Comparison of ENCODE assay signal across 13 cellular contexts in the genomic region with DNA sequence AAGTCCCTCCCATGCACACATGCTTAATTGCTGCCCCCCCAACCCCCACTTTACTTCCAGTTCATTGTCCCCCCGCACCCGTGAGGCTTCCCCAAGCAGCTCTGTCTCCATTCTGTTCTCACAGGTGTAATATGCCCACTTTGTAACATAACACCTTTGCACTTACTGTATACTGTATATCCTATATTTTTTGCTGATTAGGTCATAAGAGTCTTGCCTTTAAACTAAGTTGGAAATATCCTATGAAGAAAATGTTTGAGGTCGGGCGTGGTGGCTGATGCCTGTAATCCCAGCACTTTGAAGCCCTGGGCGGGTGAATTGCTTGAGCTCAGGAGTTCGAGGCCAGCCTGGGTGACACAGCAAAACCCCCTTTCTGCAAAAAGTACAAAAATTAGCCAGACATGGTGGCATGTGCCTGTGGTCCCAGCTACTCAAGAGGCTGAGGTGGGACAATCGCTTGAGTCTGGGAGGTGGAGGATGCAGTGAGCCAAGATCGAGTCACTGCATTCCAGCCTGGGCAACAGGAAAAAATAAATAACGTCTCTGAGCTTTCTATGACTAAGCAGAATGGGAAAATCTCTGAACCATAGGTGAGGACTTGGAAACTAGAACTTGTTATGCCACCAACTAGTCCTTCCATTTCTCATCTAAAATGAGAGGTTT.
A peak's percentile ranks its signal among the peaks of the same experiment; 100 is the strongest.
DNase-seq lines count a peak whose midpoint lies in the region; ATAC-seq, FAIRE-seq and TF ChIP-seq lines count a peak whose summit lies in the region.
"Had no signal": no experiment of that assay in that cellular context is flagged by ENCODE, and none has a peak within 500 bp of the region (broad histone marks: within the 10 kb centered on the region; RNA-seq: fewer than 3 reads in every experiment).

No MANE protein-coding gene starts in this region.

- peak; percentile 64 for DNase-seq in Daoy (ENCODE audit: low read depth)
- DNase-seq in HFFc6: peak; percentile 40
- DNase-seq in astrocyte (ENCODE audit: low read depth): peak; percentile 23
- DNase-seq in keratinocyte (ENCODE audit: low read depth, low spot score): no peak
- no peak for DNase-seq in left ventricle myocardium superior
- no peak for DNase-seq in stomach
- DNase-seq in stimulated activated CD8-positive, alpha-beta memory T cell treated with anti-CD3 and anti-CD28 coated beads, Interleukin-4, amount 100 ng/mL, for 48 hours: no peak
- DNase-seq in NOMO-1 treated with dmso at 0.1 percent for 144 hours (lab: John Stamatoyannopoulos, UW; ENCODE audit: unreplicated experiment): no peak
- DNase-seq: activated CD8-positive, alpha-beta memory T cell treated with anti-CD3 and anti-CD28 coated beads, Interleukin-2, amount 50 U/mL, for 4 hours; SHP77; small intestine had no signal

- no peak for TF ChIP-seq CTCF in HFFc6 (IDR thresholded peaks at IDR 0.05)
- no peak for TF ChIP-seq CTCF in astrocyte (IDR thresholded peaks at IDR 0.05; ENCODE audit: insufficient read depth, low read depth, low read length)
- no peak for TF ChIP-seq CTCF in keratinocyte (optimal IDR thresholded peaks at IDR 0.05 in 1 of 3, IDR thresholded peaks at IDR 0.05 in 1 of 3, conservative IDR thresholded peaks at IDR 0.05 in 1 of 3; ENCODE audit: extremely low read depth in 1 of 3, insufficient read depth in 2 of 3, low read length in 3 of 3)
- no peak for TF ChIP-seq CTCF in stomach (IDR thresholded peaks at IDR 0.05)

- H3K36me3 ChIP-seq in astrocyte (ENCODE audit: insufficient read depth, low read length) (no peaks in the 10 kb centered on the region), keratinocyte (ENCODE audit: control insufficient read depth in 2 of 2, extremely low read depth in 1 of 2, insufficient read depth in 2 of 2, low read length in 2 of 2) (no peaks in the 10 kb centered on the region), stomach (peaks cover 8 to 55% (median 51%) of the 10 kb centered on the region in 4 donors)

- dilution Hi-C loops in keratinocyte (cut with MboI; ENCODE audit: extremely low pct_ligation_motif_present, low sequenced_read_pairs): no loop called here

- H3K9me3 ChIP-seq in astrocyte (ENCODE audit: insufficient read depth, low read depth, low read length): no peaks in the 10 kb centered on the region
- no peaks in the 10 kb centered on the region for H3K9me3 ChIP-seq in keratinocyte (ENCODE audit: control insufficient read depth, low read depth, low read length)
- H3K9me3 ChIP-seq in stomach: no peaks in the 10 kb centered on the region

- no peak overlapping the region for H3K4me3 Mint-ChIP-seq in HFFc6
- H3K4me3 Mint-ChIP-seq in astrocyte (ENCODE audit: unreplicated experiment): no peak overlapping the region
- H3K4me3 Mint-ChIP-seq: brain, type B pancreatic cell had no signal

- no peaks in the 10 kb centered on the region for H4K20me1 ChIP-seq in astrocyte (ENCODE audit: insufficient read depth, low read length)
- H4K20me1 ChIP-seq in keratinocyte (ENCODE audit: control insufficient read depth, extremely low read depth, insufficient read depth, low read length): no peaks in the 10 kb centered on the region

- H3K9ac ChIP-seq in astrocyte (ENCODE audit: low read length) (no peak overlapping the region), keratinocyte (ENCODE audit: control insufficient read depth, extremely low read depth, insufficient read depth, low read length) (no peak overlapping the region)

- FAIRE-seq in astrocyte (lab: Jason Lieb, UNC): no peak
- no peak for FAIRE-seq in keratinocyte (lab: Jason Lieb, UNC)
- FAIRE-seq: small intestine had no signal

- H3K79me2 ChIP-seq in astrocyte (ENCODE audit: insufficient read depth, low read length) (no peaks in the 10 kb centered on the region), keratinocyte (ENCODE audit: control insufficient read depth, insufficient read depth, low read length) (no peaks in the 10 kb centered on the region)

- H3K27ac ChIP-seq in astrocyte (ENCODE audit: low read depth, low read length) (peak overlapping the region; percentile 8), keratinocyte (ENCODE audit: control insufficient read depth, insufficient read depth, low read length) (peak overlapping the region; percentile 61), stomach (no peak overlapping the region)

- H3K27me3 ChIP-seq in astrocyte (ENCODE audit: insufficient read depth, low read length) (no peaks in the 10 kb centered on the region), keratinocyte (ENCODE audit: control insufficient read depth, extremely low read depth, insufficient read depth, low read length) (no peaks in the 10 kb centered on the region), stomach (no peaks in the 10 kb centered on the region)

- H3K9me3 Mint-ChIP-seq in HFFc6 (no peaks in the 10 kb centered on the region), astrocyte (ENCODE audit: unreplicated experiment) (no peaks in the 10 kb centered on the region)
- H3K9me3 Mint-ChIP-seq: brain, type B pancreatic cell had no signal

- peaks cover 46% of the 10 kb centered on the region for H3K4me1 Mint-ChIP-seq in HFFc6 (ENCODE audit: low read depth)
- peaks cover 17% of the 10 kb centered on the region for H3K4me1 Mint-ChIP-seq in astrocyte (ENCODE audit: low read depth, unreplicated experiment)

- H3K4me1 ChIP-seq in astrocyte (ENCODE audit: insufficient read depth, low read length) (peaks cover 6% of the 10 kb centered on the region), keratinocyte (ENCODE audit: control insufficient read depth, extremely low read depth, insufficient read depth, low read length) (peaks cover 17% of the 10 kb centered on the region), stomach (peaks cover 0 to 15% (median 5%) of the 10 kb centered on the region in 4 donors)

- TF ChIP-seq EP300 in stomach (IDR thresholded peaks at IDR 0.05): no peak

- no peak for ATAC-seq in left ventricle myocardium superior

- intact Hi-C loops in left ventricle myocardium superior (cut with micrococcal nuclease): no loop called here
- intact Hi-C loops in stomach (cut with DNase I; ENCODE audit: low total_unique reads): no loop called here

- H3K36me3 Mint-ChIP-seq in HFFc6 (ENCODE audit: low read depth) (peaks cover 19% of the 10 kb centered on the region; the same call in 1 of the 2 replicates), astrocyte (ENCODE audit: low read depth, unreplicated experiment) (peaks cover 2% of the 10 kb centered on the region)

- H3K27ac Mint-ChIP-seq in HFFc6 (peak overlapping the region; percentile 87), astrocyte (ENCODE audit: unreplicated experiment) (peak overlapping the region; percentile 51)
- H3K27ac Mint-ChIP-seq: type B pancreatic cell had no signal

- no peaks in the 10 kb centered on the region for H3K9me1 ChIP-seq in keratinocyte (ENCODE audit: control insufficient read depth, extremely low read depth, insufficient read depth, low read length)

- H3K4me2 ChIP-seq in astrocyte (ENCODE audit: low read length): peak overlapping the region; percentile 26
- peak overlapping the region; percentile 27 for H3K4me2 ChIP-seq in keratinocyte (ENCODE audit: control insufficient read depth, extremely low read depth, insufficient read depth, low read depth, low read length)

- H3K4me3 ChIP-seq in astrocyte (ENCODE audit: insufficient read depth, low read depth, low read length) (no peak overlapping the region), keratinocyte (ENCODE audit: control insufficient read depth in 2 of 3, extremely low read depth in 1 of 3, insufficient read depth in 2 of 3, low read depth in 1 of 3, low read length in 3 of 3) (no peak overlapping the region), stomach (no peak overlapping the region)

- H3K27me3 Mint-ChIP-seq in HFFc6 (ENCODE audit: insufficient read depth): no peaks in the 10 kb centered on the region; the same call in 1 of the 2 replicates
- H3K27me3 Mint-ChIP-seq in astrocyte (ENCODE audit: low read depth, unreplicated experiment): no peaks in the 10 kb centered on the region
- H3K27me3 Mint-ChIP-seq: type B pancreatic cell had no signal

- 83 to 91% (median 89%) methylated on average over 9 of the region's 9 CpGs for WGBS in stomach, 5 donors

- H2AFZ ChIP-seq in astrocyte (ENCODE audit: low read depth, low read length) (no peak overlapping the region), keratinocyte (ENCODE audit: control insufficient read depth, low read length) (no peak overlapping the region)

- no peak for TF ChIP-seq POLR2A in stomach (IDR thresholded peaks at IDR 0.05)

Comparison
In these comparisons a context has a peak if more than half of its experiments do, and no peak if none do; other contexts are left out.
1. DNase-seq: peak in Daoy (single experiment), HFFc6 (single experiment) and astrocyte (single experiment); none in keratinocyte (single experiment), left ventricle myocardium superior (single experiment), stomach (single experiment), stimulated activated CD8-positive, alpha-beta memory T cell treated with anti-CD3 and anti-CD28 coated beads, Interleukin-4, amount 100 ng/mL, for 48 hours (single experiment) and NOMO-1 treated with dmso at 0.1 percent for 144 hours (single experiment).
2. H3K27ac ChIP-seq: peak in astrocyte (single experiment) and keratinocyte (single experiment); none in stomach (0 of 5).